In the genomic region with DNA sequence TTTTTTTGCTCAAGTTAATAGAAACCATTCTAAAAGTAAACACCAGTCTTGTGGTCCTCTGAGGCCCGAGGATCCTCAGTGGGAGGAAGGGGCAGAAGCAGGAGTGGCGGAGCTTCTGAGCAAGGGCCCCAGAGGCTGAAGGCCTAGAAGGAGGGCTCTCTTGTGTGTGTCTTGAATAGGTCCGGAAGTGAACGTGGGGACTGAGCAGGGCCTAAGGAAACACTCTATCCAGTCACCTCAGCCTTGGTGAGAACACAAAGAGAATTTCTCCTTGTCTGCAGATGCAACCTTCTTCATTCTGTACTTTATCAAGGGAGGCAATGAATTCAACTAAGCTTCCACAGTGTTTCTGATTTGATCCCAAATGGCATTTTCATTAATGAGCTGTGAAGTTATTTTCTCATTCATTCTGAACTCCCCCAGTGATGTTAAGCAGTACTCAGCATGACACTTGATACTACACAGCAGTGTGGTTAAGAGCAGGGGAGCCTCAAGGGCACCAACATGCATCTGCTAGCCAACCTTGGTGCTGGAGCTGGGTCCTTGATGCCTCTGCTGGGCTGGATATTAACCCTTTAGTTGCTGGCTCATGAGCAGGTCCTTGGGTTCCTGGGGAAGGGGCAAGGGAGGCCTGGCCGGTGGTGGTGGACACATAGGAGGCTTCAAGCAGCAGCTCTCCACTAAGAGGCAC, we compare ENCODE assay signal across 15 cellular contexts.
DNase-seq lines count a peak whose midpoint lies in the region; ATAC-seq and TF ChIP-seq lines count a peak whose summit lies in the region.
"Had no signal": no experiment of that assay in that cellular context is flagged by ENCODE, and none has a peak within 500 bp of the region (broad histone marks: within the 10 kb centered on the region; RNA-seq: fewer than 3 reads in every experiment).

No MANE protein-coding gene starts in this region.

- peak overlapping the region; percentile 15 for H2AK5ac ChIP-seq in neuronal stem cell (ENCODE audit: low read depth, low read length)

- no peaks in the 10 kb centered on the region for H3K36me3 ChIP-seq in neuronal stem cell (replicated peaks in 1 of 2; ENCODE audit: control insufficient read depth in 2 of 2, insufficient read depth in 2 of 2, low read length in 2 of 2)

- POLR2A ChIA-PET in RWPE1 (lab: Yijun Ruan, JAX; ENCODE audit: low non-redundant PET): no interaction called here

- H3K36me3 Mint-ChIP-seq in brain: no peaks in the 10 kb centered on the region

- H2BK12ac ChIP-seq in neuronal stem cell (ENCODE audit: low read length): no peak overlapping the region

- WGBS in neuronal stem cell (ENCODE audit: extremely low coverage in 2 of 2, insufficient read length in 2 of 2, insufficient replicate concordance in 1 of 2), 2 donors: no CpG with 5 or more reads among the region's 5 CpGs

- ATAC-seq in GM18868 (IDR thresholded peaks at IDR 0.05; ENCODE audit: unreplicated experiment) (peak; percentile 60), HG03469 (IDR thresholded peaks at IDR 0.05; ENCODE audit: unreplicated experiment) (no peak), GM21528 (IDR thresholded peaks at IDR 0.05; ENCODE audit: low FRiP score, unreplicated experiment) (no peak)

- DNase-seq in NCI-H2029 treated with DMSO at 0.1 percent for 48 hours (lab: John Stamatoyannopoulos, UW) (peak; percentile 42), neuronal stem cell (ENCODE audit: low spot score) (no peak), RWPE1 (ENCODE audit: low spot score) (no peak), SKM-1 (lab: John Stamatoyannopoulos, UW; ENCODE audit: unreplicated experiment) (no peak)
- DNase-seq: activated CD4-positive, alpha-beta memory T cell treated with anti-CD3 and anti-CD28 coated beads, Interleukin-2, amount 10 ng/mL, durations not matched to agents 7 days and 5 days; activated gamma-delta T cell treated with Interleukin-2 at 50 U/mL for 16 hours; central memory CD4-positive, alpha-beta T cell; esophagus squamous epithelium; NK-92 treated with Interleukin-12 subunit alpha and Interleukin-12 subunit beta, amount 100 ng/mL, for 24 hours; stimulated activated CD4-positive, alpha-beta T cell treated with anti-CD3 and anti-CD28 coated beads, Interleukin-12 subunit alpha, Interleukin-12 subunit beta, amount 100 ng/mL, for 4 hours had no signal

- no peak overlapping the region for H4K91ac ChIP-seq in neuronal stem cell (ENCODE audit: low read depth, low read length, poor library complexity)

- peak overlapping the region; percentile 62 for H2AFZ ChIP-seq in neuronal stem cell (ENCODE audit: low read length)

- no peak overlapping the region for H4K8ac ChIP-seq in neuronal stem cell (ENCODE audit: low read depth, low read length)

- no peaks in the 10 kb centered on the region for H3K27me3 Mint-ChIP-seq in brain
- H3K27me3 Mint-ChIP-seq: B cell had no signal

- H3K4me1 ChIP-seq in neuronal stem cell (ENCODE audit: control insufficient read depth in 2 of 2, insufficient read depth in 1 of 2, low read depth in 1 of 2, low read length in 2 of 2): peaks cover 0 to 1% of the 10 kb centered on the region in 2 donors

- no peak overlapping the region for H3K9ac ChIP-seq in neuronal stem cell (ENCODE audit: low read depth, low read length, poor library complexity)

- no peak overlapping the region for H2BK5ac ChIP-seq in neuronal stem cell (ENCODE audit: low read length)

- H3K23ac ChIP-seq in neuronal stem cell (ENCODE audit: low read depth, low read length, poor library complexity): no peak overlapping the region

- no peaks in the 10 kb centered on the region for H3K9me3 ChIP-seq in neuronal stem cell (replicated peaks in 1 of 2; ENCODE audit: control insufficient read depth in 2 of 2, insufficient read depth in 1 of 2, low read depth in 1 of 2, low read length in 2 of 2)
- H3K9me3 ChIP-seq: esophagus squamous epithelium had no signal

- H3K18ac ChIP-seq in neuronal stem cell (ENCODE audit: low read length): no peak overlapping the region

- H3K4me3 ChIP-seq in neuronal stem cell (ENCODE audit: low read length in 2 of 2): no peak overlapping the region
- H3K4me3 ChIP-seq: esophagus squamous epithelium had no signal

- no peak overlapping the region for H3K4me3 Mint-ChIP-seq in brain
- H3K4me3 Mint-ChIP-seq: activated CD4-positive, alpha-beta memory T cell treated with anti-CD3 and anti-CD28 coated beads, Interleukin-2, amount 10 ng/mL, durations not matched to agents 7 days and 5 days; B cell had no signal

- H3K9me3 Mint-ChIP-seq in brain: peaks cover 0 to 4% (median 0%) of the 10 kb centered on the region in 5 experiments
- H3K9me3 Mint-ChIP-seq: activated CD4-positive, alpha-beta memory T cell treated with anti-CD3 and anti-CD28 coated beads, Interleukin-2, amount 10 ng/mL, durations not matched to agents 7 days and 5 days had no signal

- no peaks in the 10 kb centered on the region for H3K79me1 ChIP-seq in neuronal stem cell (ENCODE audit: low read depth, low read length)

- H2BK120ac ChIP-seq in neuronal stem cell (ENCODE audit: low read depth, low read length): no peak overlapping the region

- H3K27ac ChIP-seq in neuronal stem cell (replicated peaks; ENCODE audit: low read length) (no peak overlapping the region), RWPE1 (no peak overlapping the region)

- no peak overlapping the region for H3K14ac ChIP-seq in neuronal stem cell (ENCODE audit: low read length)

- TF ChIP-seq CTCF in brain (conservative IDR thresholded peaks at IDR 0.05): no peak
- no peak for TF ChIP-seq CTCF in RWPE1 (conservative IDR thresholded peaks at IDR 0.05; ENCODE audit: low read depth)

- CTCF ChIA-PET in RWPE1 (lab: Yijun Ruan, JAX): no interaction called here

- no peak overlapping the region for H3K4me2 ChIP-seq in neuronal stem cell (ENCODE audit: insufficient read depth, low read length, poor library complexity, severe bottlenecking)

- H3K27ac Mint-ChIP-seq in brain: peak overlapping the region in 3 of 5 experiments; percentile 42 to 60 (median 59)
- H3K27ac Mint-ChIP-seq: activated CD4-positive, alpha-beta memory T cell treated with anti-CD3 and anti-CD28 coated beads, Interleukin-2, amount 10 ng/mL, durations not matched to agents 7 days and 5 days; B cell had no signal

- H3K4ac ChIP-seq in neuronal stem cell (ENCODE audit: low read length): no peak overlapping the region

- no peak overlapping the region for H2BK15ac ChIP-seq in neuronal stem cell (ENCODE audit: low read length)

- peaks cover 11% of the 10 kb centered on the region for H3K4me1 Mint-ChIP-seq in brain

- no peaks in the 10 kb centered on the region for H3K27me3 ChIP-seq in neuronal stem cell (ENCODE audit: control insufficient read depth in 3 of 3, insufficient read depth in 3 of 3, low read depth in 1 of 3, low read length in 3 of 3)
- H3K27me3 ChIP-seq: esophagus squamous epithelium had no signal
